Comparison of ENCODE assay signal across 20 cellular contexts in the genomic region with DNA sequence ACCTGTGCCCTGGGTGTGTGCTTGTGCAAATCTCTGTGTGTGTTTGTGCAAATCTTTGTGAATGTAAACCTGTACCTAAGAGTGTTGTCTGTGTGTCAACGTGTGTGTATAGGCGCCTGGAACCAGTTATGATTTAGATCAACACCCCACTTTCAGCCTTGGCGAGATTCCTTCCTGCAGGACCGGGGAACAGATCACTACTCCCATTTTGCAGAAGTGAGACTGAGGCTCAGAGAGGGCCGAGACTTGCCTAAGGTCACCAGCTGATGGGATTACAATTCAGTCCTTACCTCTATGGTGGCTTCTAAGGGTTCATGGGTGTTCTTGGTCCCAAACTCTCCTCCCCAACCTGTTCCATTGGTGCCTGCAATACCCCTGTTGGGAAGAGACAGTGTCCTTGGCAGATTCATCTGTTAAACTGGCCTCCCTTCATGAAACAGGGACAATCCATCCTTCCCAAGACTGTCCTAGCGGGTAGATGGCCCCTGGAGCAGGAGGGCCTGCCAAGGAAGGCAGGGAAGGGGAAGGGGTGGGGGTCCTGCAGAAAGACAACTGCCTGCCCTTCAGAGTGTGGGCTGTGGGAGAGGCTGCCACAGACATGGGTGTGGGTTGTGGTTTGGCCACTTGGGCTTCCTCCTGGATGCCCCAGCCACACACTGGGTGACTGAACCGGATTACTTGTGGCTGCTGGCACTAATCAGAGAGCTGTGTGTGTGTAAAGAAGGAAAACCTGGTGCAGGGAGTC. TPM values are rescaled to one million over a fixed set of nuclear protein-coding genes. Genes with fewer than 3 reads are reported as not detected.
DNase-seq lines count a peak whose midpoint lies in the region; FAIRE-seq and TF ChIP-seq lines count a peak whose summit lies in the region.
"Had no signal": no experiment of that assay in that cellular context is flagged by ENCODE, and none has a peak within 500 bp of the region (broad histone marks: within the 10 kb centered on the region; RNA-seq: fewer than 3 reads in every experiment).

No MANE protein-coding gene starts in this region.

- H3K27me3 ChIP-seq in Loucy (ENCODE audit: insufficient read depth, low read length, poor library complexity, severe bottlenecking) (no peaks in the 10 kb centered on the region), H1 (replicated peaks in 1 of 4; ENCODE audit: control insufficient read depth in 3 of 4, extremely low read depth in 1 of 4, insufficient read depth in 3 of 4, low read length in 3 of 4) (no peaks in the 10 kb centered on the region), sigmoid colon (no peaks in the 10 kb centered on the region), small intestine (ENCODE audit: control insufficient read depth in 2 of 2, insufficient read depth in 2 of 2, low read length in 2 of 2) (no peaks in the 10 kb centered on the region), GM23248 (replicated peaks; ENCODE audit: insufficient read depth) (no peaks in the 10 kb centered on the region)
- H3K27me3 ChIP-seq: gastroesophageal sphincter, tibial nerve had no signal

- H3K79me1 ChIP-seq in H1 (ENCODE audit: low read depth, low read length), result no peaks in the 10 kb centered on the region; the same call in 1 of the 2 replicates

- FAIRE-seq in H1 (lab: Jason Lieb, UNC) (no peak), small intestine (lab: Jason Lieb, UNC) (no peak)
- FAIRE-seq: astrocyte, RCC 7860 had no signal

- CTCF ChIA-PET in activated CD4-positive, alpha-beta T cell treated with anti-CD3 and anti-CD28 coated beads, Interleukin-2, amount 10 ng/mL, durations not matched to agents 7 days and 5 days (lab: Charles Lee), result interaction anchor here (0.6 to 1.9 kb wide), 3 partner anchors 9 to 551 kb away, joined by 3 to 7 read pairs (median 3); partner anchors contain the start of gene B9D1
- CTCF ChIA-PET in H1 (lab: Charles Lee; ENCODE audit: partially characterized antibody), result interaction anchor here (0.6 to 2.0 kb wide), 2 partner anchors 14 to 329 kb away, joined by 4 to 5 read pairs; no protein-coding TSS in a partner anchor

- no peak overlapping the region for H3K56ac ChIP-seq in H1 (replicated peaks; ENCODE audit: insufficient read length, low read depth, low read length)

- peak overlapping the region; percentile 55 for H3K4me3 Mint-ChIP-seq in activated CD4-positive, alpha-beta T cell treated with anti-CD3 and anti-CD28 coated beads, Interleukin-2, amount 10 ng/mL, durations not matched to agents 7 days and 5 days

- TF ChIP-seq EP300 in H1 (IDR thresholded peaks at IDR 0.05; ENCODE audit: borderline replicate concordance in 1 of 2, low read depth in 2 of 2, low read length in 2 of 2) (no peak), sigmoid colon (IDR thresholded peaks at IDR 0.05) (no peak)

- no peak overlapping the region for H3K9ac ChIP-seq in Loucy (ENCODE audit: low read depth, low read length, poor library complexity, severe bottlenecking)
- no peak overlapping the region for H3K9ac ChIP-seq in H1 (replicated peaks in 1 of 4; ENCODE audit: extremely low read depth in 1 of 4, low read depth in 3 of 4, low read length in 3 of 4)
- H3K9ac ChIP-seq in GM23248, result no peak overlapping the region

- H3K27ac ChIP-seq in H1 (ENCODE audit: low read depth, low read length) (no peak overlapping the region), sigmoid colon (no peak overlapping the region), small intestine (ENCODE audit: low read depth in 1 of 2, low read length in 1 of 2) (no peak overlapping the region), GM23248 (no peak overlapping the region)
- H3K27ac ChIP-seq: HL-60, tibial nerve had no signal

- WGBS in H1 (ENCODE audit: extremely low coverage in 1 of 2, insufficient coverage in 1 of 2, insufficient read length in 1 of 2, insufficient replicate concordance in 2 of 2, low coverage in 1 of 2, low lambda C conversion rate in 2 of 2, missing lambda C conversion rate in 1 of 2), 2 experiments, result 94% methylated on average over 7 of the region's 7 CpGs; no CpG with 5 or more reads in 1 of the 2 experiments
- WGBS in sigmoid colon, 2 donors, result 78 to 88% methylated on average over 7 of the region's 7 CpGs
- WGBS in small intestine, 3 donors, result 77 to 84% (median 84%) methylated on average over 7 of the region's 7 CpGs
- WGBS in GM23248 (ENCODE audit: low coverage in 1 of 2, low lambda C conversion rate in 2 of 2, missing lambda C conversion rate in 2 of 2), 2 experiments, result 88 to 92% methylated on average over 7 of the region's 7 CpGs

- TF ChIP-seq POLR2A in H1 (IDR thresholded peaks at IDR 0.05; ENCODE audit: control extremely low read depth in 1 of 2, low read depth in 2 of 2, low read length in 2 of 2) (no peak), sigmoid colon (IDR thresholded peaks at IDR 0.05) (no peak)

- H3F3A ChIP-seq in Loucy (ENCODE audit: low read depth) (no peaks in the 10 kb centered on the region), GM23248 (ENCODE audit: insufficient read depth) (peaks cover 17% of the 10 kb centered on the region)

- TF ChIP-seq RAD21 in H1 (IDR thresholded peaks at IDR 0.05 in 1 of 2, conservative IDR thresholded peaks at IDR 0.05 in 1 of 2; ENCODE audit: low read depth in 2 of 2, low read length in 2 of 2), result no peak

- H4K91ac ChIP-seq in H1 (replicated peaks; ENCODE audit: insufficient read length, low read length), result no peak overlapping the region

- peaks cover 9% of the 10 kb centered on the region for H3K36me3 Mint-ChIP-seq in activated CD4-positive, alpha-beta T cell treated with anti-CD3 and anti-CD28 coated beads, Interleukin-2, amount 10 ng/mL, durations not matched to agents 7 days and 5 days (ENCODE audit: low read depth)

- H3K9me2 ChIP-seq in Loucy (replicated peaks; ENCODE audit: low read depth, low read length) (no peaks in the 10 kb centered on the region), GM23248 (ENCODE audit: insufficient read depth) (no peaks in the 10 kb centered on the region)

- H3K4me1 ChIP-seq in Loucy (ENCODE audit: insufficient read depth, low read length, poor library complexity, severe bottlenecking) (peaks cover 30% of the 10 kb centered on the region), H1 (replicated peaks in 1 of 4; ENCODE audit: control insufficient read depth in 3 of 4, insufficient read depth in 4 of 4, low read length in 3 of 4) (peaks cover 0 to 3% (median 2%) of the 10 kb centered on the region in 4 experiments; a peak in 5 of 7 replicates), sigmoid colon (no peaks in the 10 kb centered on the region), small intestine (ENCODE audit: control insufficient read depth in 2 of 2, insufficient read depth in 1 of 2, low read depth in 1 of 2, low read length in 1 of 2) (no peaks in the 10 kb centered on the region), GM23248 (ENCODE audit: insufficient read depth) (no peaks in the 10 kb centered on the region)

- H3K4me3 ChIP-seq in Loucy (ENCODE audit: low read length, poor library complexity, severe bottlenecking) (no peak overlapping the region), H1 (ENCODE audit: extremely low read depth in 1 of 4, insufficient read depth in 2 of 4, low read depth in 3 of 4, low read length in 4 of 4) (no peak overlapping the region), sigmoid colon (no peak overlapping the region), small intestine (ENCODE audit: low read depth in 1 of 2, low read length in 2 of 2) (no peak overlapping the region), GM23248 (no peak overlapping the region)
- H3K4me3 ChIP-seq: gastroesophageal sphincter, tibial nerve had no signal

- no peak overlapping the region for H2BK5ac ChIP-seq in H1 (ENCODE audit: low read depth, low read length)

- no peaks in the 10 kb centered on the region for H3K9me3 ChIP-seq in Loucy (ENCODE audit: insufficient read depth, low read depth, low read length)
- H3K9me3 ChIP-seq in H1 (ENCODE audit: insufficient read depth in 2 of 2, low read depth in 1 of 2, low read length in 1 of 2), result no peaks in the 10 kb centered on the region
- H3K9me3 ChIP-seq in sigmoid colon, result no peaks in the 10 kb centered on the region
- no peaks in the 10 kb centered on the region for H3K9me3 ChIP-seq in small intestine (ENCODE audit: control insufficient read depth, low read depth)
- no peaks in the 10 kb centered on the region for H3K9me3 ChIP-seq in GM23248 (ENCODE audit: low read depth)
- H3K9me3 ChIP-seq: gastroesophageal sphincter, tibial nerve had no signal

- H2BK12ac ChIP-seq in H1 (ENCODE audit: low read depth, low read length), result peak overlapping the region; percentile 63; the same call in 1 of the 2 replicates

- H2BK120ac ChIP-seq in H1 (replicated peaks; ENCODE audit: low read depth, low read length), result no peak overlapping the region

- DNase-seq in activated CD4-positive, alpha-beta T cell treated with anti-CD3 and anti-CD28 coated beads, Interleukin-2, amount 10 ng/mL, durations not matched to agents 7 days and 5 days, result no peak
- no peak for DNase-seq in activated CD4-positive, alpha-beta T cell treated with anti-CD3 and anti-CD28 coated beads, Interleukin-2, amount 50 U/mL, for 1 hour
- DNase-seq in H1 (ENCODE audit: low read depth in 1 of 2, low spot score in 2 of 2) (no peak), sigmoid colon (peak; percentile 53), midbrain (lab: John Stamatoyannopoulos, UW) (no peak), small intestine (no peak), GM23248 (no peak)
- DNase-seq: DMS79; effector CD4-positive, alpha-beta T cell; kidney glomerular epithelial cell; NCI-H510A; stimulated activated CD4-positive, alpha-beta T cell treated with anti-CD3 and anti-CD28 coated beads, Interleukin-12 subunit alpha, Interleukin-12 subunit beta, amount 100 ng/mL, for 4 hours; T-helper 9 cell had no signal

- H3K27me3 Mint-ChIP-seq in activated CD4-positive, alpha-beta T cell treated with anti-CD3 and anti-CD28 coated beads, Interleukin-2, amount 10 ng/mL, durations not matched to agents 7 days and 5 days, result no peaks in the 10 kb centered on the region

- no peak overlapping the region for H4K8ac ChIP-seq in H1 (ENCODE audit: extremely low read depth, insufficient read depth, low read length)

- H3K79me2 ChIP-seq in Loucy (ENCODE audit: insufficient read depth, low read length), result 0 out of 2 replicates have a peak, but pooled peaks cover 3% of the 10 kb centered on the region
- peaks cover 0 to 4% of the 10 kb centered on the region in 2 experiments; a peak in 1 of 4 replicates for H3K79me2 ChIP-seq in H1 (ENCODE audit: control insufficient read depth in 1 of 2, insufficient read depth in 2 of 2, low read length in 2 of 2)
- H3K79me2 ChIP-seq in GM23248 (ENCODE audit: insufficient read depth), result peaks cover 10% of the 10 kb centered on the region

- H3K23ac ChIP-seq in H1 (ENCODE audit: insufficient read length), result no peak overlapping the region

- no peak overlapping the region for H3K4ac ChIP-seq in H1 (replicated peaks; ENCODE audit: insufficient read length, low read depth, low read length)

- peak overlapping the region; percentile 95 for H3K27ac Mint-ChIP-seq in activated CD4-positive, alpha-beta T cell treated with anti-CD3 and anti-CD28 coated beads, Interleukin-2, amount 10 ng/mL, durations not matched to agents 7 days and 5 days

- POLR2A ChIA-PET in activated CD4-positive, alpha-beta T cell treated with anti-CD3 and anti-CD28 coated beads, Interleukin-2, amount 10 ng/mL, durations not matched to agents 7 days and 5 days (lab: Charles Lee), result no interaction called here
- POLR2A ChIA-PET in H1 (lab: Charles Lee; ENCODE audit: partially characterized antibody), result interaction anchor here (1.4 kb wide), 1 partner anchor 9 kb away, joined by 3 read pairs; the partner anchor contains the start of gene B9D1

- no peaks in the 10 kb centered on the region for H3K23me2 ChIP-seq in H1 (ENCODE audit: low read depth, low read length)

- TF ChIP-seq CTCF in Loucy (conservative IDR thresholded peaks at IDR 0.05; ENCODE audit: low read length) (no peak), H1 (IDR thresholded peaks at IDR 0.05; ENCODE audit: control extremely low read depth in 1 of 3, insufficient read depth in 1 of 3, low read depth in 1 of 3, low read length in 3 of 3) (no peak), sigmoid colon (IDR thresholded peaks at IDR 0.05) (no peak)

- no peaks in the 10 kb centered on the region for H3K36me3 ChIP-seq in Loucy (ENCODE audit: insufficient read depth, low read length)
- H3K36me3 ChIP-seq in H1 (ENCODE audit: control insufficient read depth in 2 of 4, insufficient read depth in 4 of 4, low read length in 3 of 4), result no peaks in the 10 kb centered on the region
- no peaks in the 10 kb centered on the region for H3K36me3 ChIP-seq in sigmoid colon
- H3K36me3 ChIP-seq in small intestine (ENCODE audit: control insufficient read depth in 2 of 2, insufficient read depth in 2 of 2, low read length in 2 of 2), result no peaks in the 10 kb centered on the region
- no peaks in the 10 kb centered on the region for H3K36me3 ChIP-seq in GM23248 (ENCODE audit: low read depth)
- H3K36me3 ChIP-seq: gastroesophageal sphincter had no signal

- no peak overlapping the region for H2AFZ ChIP-seq in Loucy (ENCODE audit: low read length)
- no peak overlapping the region for H2AFZ ChIP-seq in H1 (ENCODE audit: low read length)
- no peak overlapping the region for H2AFZ ChIP-seq in GM23248

- peaks cover 72% of the 10 kb centered on the region for H3K4me1 Mint-ChIP-seq in activated CD4-positive, alpha-beta T cell treated with anti-CD3 and anti-CD28 coated beads, Interleukin-2, amount 10 ng/mL, durations not matched to agents 7 days and 5 days

- intact Hi-C loops in sigmoid colon (cut with DNase I), result no loop called here

- H4K5ac ChIP-seq in H1 (ENCODE audit: insufficient read length, low read depth, low read length), result no peak overlapping the region

- H3K18ac ChIP-seq in H1 (ENCODE audit: extremely low read depth, low read length), result no peak overlapping the region

- peaks cover 2% of the 10 kb centered on the region for H3K9me3 Mint-ChIP-seq in activated CD4-positive, alpha-beta T cell treated with anti-CD3 and anti-CD28 coated beads, Interleukin-2, amount 10 ng/mL, durations not matched to agents 7 days and 5 days

- H3K14ac ChIP-seq in H1 (ENCODE audit: insufficient read length), result no peak overlapping the region

- no peak overlapping the region for H2BK20ac ChIP-seq in H1 (ENCODE audit: low read length)

- H4K20me1 ChIP-seq in Loucy (ENCODE audit: insufficient read depth, low read length, poor library complexity, severe bottlenecking) (no peaks in the 10 kb centered on the region), H1 (replicated peaks in 1 of 2; ENCODE audit: control insufficient read depth in 1 of 2, insufficient read depth in 2 of 2, low read length in 2 of 2) (no peaks in the 10 kb centered on the region), GM23248 (ENCODE audit: insufficient read depth) (no peaks in the 10 kb centered on the region)

- no peak overlapping the region for H2BK15ac ChIP-seq in H1 (ENCODE audit: low read length)

- peak overlapping the region; percentile 59 for H3K4me2 ChIP-seq in Loucy (ENCODE audit: low read depth, low read length, poor library complexity, severe bottlenecking)
- H3K4me2 ChIP-seq in H1 (ENCODE audit: insufficient read depth in 1 of 2, low read depth in 2 of 2, low read length in 2 of 2), result no peak overlapping the region
- H3K4me2 ChIP-seq in GM23248 (ENCODE audit: unreplicated experiment), result no peak overlapping the region

- in situ Hi-C loops in GM23248 (cut with MboI), result loop anchor here (25.0 kb wide), 1 partner anchor 291 kb away; no protein-coding TSS in a partner anchor

- H2AK5ac ChIP-seq in H1 (ENCODE audit: low read depth, low read length), result no peak overlapping the region; the same call in 1 of the 2 replicates

RNA-seq across cellular contexts. Expression of gene MAPK7, which starts 6.9 kb away (rescaled TPM):
- total RNA-seq in activated CD4-positive, alpha-beta T cell treated with anti-CD3 and anti-CD28 coated beads, Interleukin-2, amount 10 ng/mL, durations not matched to agents 7 days and 5 days, result 10 to 100 TPM; 37.6 to 46.5 TPM
- 28.1 and 33.8 TPM in 2 replicates for total RNA-seq in H1 (2021; fragmentation: NEBNext Ultra II Directional; extraction: Animal tissue kit (Norgen Biotek cat#: 25700))
- polyA plus RNA-seq in H1 (2011; rRNA removed), result 15.2 and 31.3 TPM in 2 replicates
- 14.1 TPM for polyA plus RNA-seq in H1 (2011; cell fraction: cytosol; rRNA removed)
- polyA plus RNA-seq in H1 (2011; cell fraction: nucleus; rRNA removed), result 49.4 TPM
- 20.3 to 30.7 TPM (median 27.8 TPM) in 4 replicates for polyA plus RNA-seq in H1 (2012, experiment 1 of 2)
- polyA plus RNA-seq in H1 (2012, experiment 2 of 2), result 32.4 TPM
- polyA plus RNA-seq in H1 (2013, experiment 1 of 2), result 23.0 TPM
- 21.6 TPM for polyA plus RNA-seq in H1 (2013, experiment 2 of 2)
- 51.2 and 56.3 TPM in 2 replicates for polyA minus RNA-seq in H1 (2011; rRNA and poly(A)+ RNA removed)
- 21.0 TPM for polyA minus RNA-seq in H1 (2011; cell fraction: cytosol; rRNA and poly(A)+ RNA removed)
- polyA minus RNA-seq in H1 (2011; cell fraction: nucleus; rRNA and poly(A)+ RNA removed), result 57.7 TPM
- total RNA-seq in sigmoid colon, result 10 to 100 TPM; 22.4 to 45.7 (median 29.5) TPM
- polyA plus RNA-seq in sigmoid colon, result 10 to 100 TPM; 18.3 to 35.9 (median 22.8) TPM
- polyA plus RNA-seq in small intestine, result 10 to 100 TPM; 18.6 to 19.9 (median 18.9) TPM
- 11.3 and 21.2 TPM in 2 replicates for total RNA-seq in GM23248 (2014; rRNA removed; shearing (Covaris generic))
- 25.7 and 28.6 TPM in 2 replicates for polyA plus RNA-seq in GM23248 (2016; fragmentation: Nextera tagmentation; extraction: Ambion mirVana)

RNA-seq across cellular contexts. Expression of gene B9D1, which starts 8.9 kb away (rescaled TPM):
- total RNA-seq in activated CD4-positive, alpha-beta T cell treated with anti-CD3 and anti-CD28 coated beads, Interleukin-2, amount 10 ng/mL, durations not matched to agents 7 days and 5 days, result 1 to 10 TPM; 1.3 to 1.6 TPM
- 24.6 and 25.4 TPM in 2 replicates for total RNA-seq in H1 (2021; fragmentation: NEBNext Ultra II Directional; extraction: Animal tissue kit (Norgen Biotek cat#: 25700))
- polyA plus RNA-seq in H1 (2011; rRNA removed) (65.7 and 74.8 TPM in 2 replicates), sigmoid colon (10 to 100 TPM in 1 of 3 donors, 1 to 10 TPM in 2; 6.6 to 12.1 (median 6.9) TPM), small intestine (10 to 100 TPM in 2 of 3 donors, 1 to 10 TPM in 1; 2.2 to 13.2 (median 12.5) TPM), GM23248 (2016; fragmentation: Nextera tagmentation; extraction: Ambion mirVana) (24.4 and 25.2 TPM in 2 replicates)
- polyA plus RNA-seq in H1 (2011; cell fraction: cytosol; rRNA removed), result 69.9 TPM
- polyA plus RNA-seq in H1 (2011; cell fraction: nucleus; rRNA removed), result 99.2 TPM
- polyA plus RNA-seq in H1 (2012, experiment 1 of 2), result 26.4 to 39.5 TPM (median 32.7 TPM) in 4 replicates
- 41.1 TPM for polyA plus RNA-seq in H1 (2012, experiment 2 of 2)
- 27.1 TPM for polyA plus RNA-seq in H1 (2013, experiment 1 of 2)
- 26.2 TPM for polyA plus RNA-seq in H1 (2013, experiment 2 of 2)
- polyA minus RNA-seq in H1 (2011; rRNA and poly(A)+ RNA removed), result 28.7 and 41.3 TPM in 2 replicates
- polyA minus RNA-seq in H1 (2011; cell fraction: cytosol; rRNA and poly(A)+ RNA removed), result 35.0 TPM
- 35.7 TPM for polyA minus RNA-seq in H1 (2011; cell fraction: nucleus; rRNA and poly(A)+ RNA removed)
- 10 to 100 TPM; 15.2 to 22.4 (median 16.0) TPM for total RNA-seq in sigmoid colon
- total RNA-seq in GM23248 (2014; rRNA removed; shearing (Covaris generic)), result 14.9 and 15.5 TPM in 2 replicates

RNA-seq across cellular contexts. Expression of gene MFAP4, which starts 15.6 kb away (rescaled TPM):
- total RNA-seq in activated CD4-positive, alpha-beta T cell treated with anti-CD3 and anti-CD28 coated beads, Interleukin-2, amount 10 ng/mL, durations not matched to agents 7 days and 5 days, result not detected
- total RNA-seq in H1 (2021; fragmentation: NEBNext Ultra II Directional; extraction: Animal tissue kit (Norgen Biotek cat#: 25700)), result 3.6 and 3.8 TPM in 2 replicates
- 3.1 and 8.1 TPM in 2 replicates for polyA plus RNA-seq in H1 (2011; rRNA removed)
- 3.4 TPM for polyA plus RNA-seq in H1 (2011; cell fraction: cytosol; rRNA removed)
- 9.6 TPM for polyA plus RNA-seq in H1 (2011; cell fraction: nucleus; rRNA removed)
- 3.4 to 5.8 TPM (median 4.6 TPM) in 4 replicates for polyA plus RNA-seq in H1 (2012, experiment 1 of 2)
- polyA plus RNA-seq in H1 (2012, experiment 2 of 2), result 5.5 TPM
- polyA plus RNA-seq in H1 (2013, experiment 1 of 2), result 6.5 TPM
- 8.6 TPM for polyA plus RNA-seq in H1 (2013, experiment 2 of 2)
- 1.9 and 4.1 TPM in 2 replicates for polyA minus RNA-seq in H1 (2011; rRNA and poly(A)+ RNA removed)
- 3.8 TPM for polyA minus RNA-seq in H1 (2011; cell fraction: cytosol; rRNA and poly(A)+ RNA removed)
- 2.5 TPM for polyA minus RNA-seq in H1 (2011; cell fraction: nucleus; rRNA and poly(A)+ RNA removed)
- total RNA-seq in sigmoid colon, result 100 to 1,000 TPM; 189 to 324 (median 195) TPM
- 10 to 100 TPM in 2 of 3 donors, 1 to 10 TPM in 1; 9.9 to 52.2 (median 42.0) TPM for polyA plus RNA-seq in sigmoid colon
- polyA plus RNA-seq in small intestine, result 10 to 100 TPM in 2 of 3 donors, 1 to 10 TPM in 1; 2.2 to 54.0 (median 16.8) TPM
- total RNA-seq in GM23248 (2014; rRNA removed; shearing (Covaris generic)), result 79.0 and 97.8 TPM in 2 replicates
- polyA plus RNA-seq in GM23248 (2016; fragmentation: Nextera tagmentation; extraction: Ambion mirVana), result 155 and 156 TPM in 2 replicates
- total RNA-seq: MCF 10A had no signal

RNA-seq across cellular contexts. Expression of gene RNF112, which starts 39.6 kb away (rescaled TPM):
- under 1 TPM; 0.58 to 0.67 TPM for total RNA-seq in activated CD4-positive, alpha-beta T cell treated with anti-CD3 and anti-CD28 coated beads, Interleukin-2, amount 10 ng/mL, durations not matched to agents 7 days and 5 days
- 2.2 and 2.3 TPM in 2 replicates for total RNA-seq in H1 (2021; fragmentation: NEBNext Ultra II Directional; extraction: Animal tissue kit (Norgen Biotek cat#: 25700))
- polyA plus RNA-seq in H1 (2011; rRNA removed), result 1.1 and 1.7 TPM in 2 replicates
- polyA plus RNA-seq in H1 (2011; cell fraction: cytosol; rRNA removed), result 1.7 TPM
- polyA plus RNA-seq in H1 (2011; cell fraction: nucleus; rRNA removed), result 8.6 TPM
- 1.4 to 3.8 TPM (median 2.5 TPM) in 4 replicates for polyA plus RNA-seq in H1 (2012, experiment 1 of 2)
- polyA plus RNA-seq in H1 (2012, experiment 2 of 2), result 0.79 TPM
- 0.85 TPM for polyA plus RNA-seq in H1 (2013, experiment 1 of 2)
- polyA plus RNA-seq in H1 (2013, experiment 2 of 2), result 0.90 TPM
- 0.68 and 0.98 TPM in 2 replicates for polyA minus RNA-seq in H1 (2011; rRNA and poly(A)+ RNA removed)
- polyA minus RNA-seq in H1 (2011; cell fraction: cytosol; rRNA and poly(A)+ RNA removed), result 4.6 TPM
- polyA minus RNA-seq in H1 (2011; cell fraction: nucleus; rRNA and poly(A)+ RNA removed), result 1.6 TPM
- total RNA-seq in sigmoid colon, result 1 to 10 TPM; 3.8 to 8.6 (median 7.8) TPM
- 1 to 10 TPM in 1 of 3 donors, under 1 TPM in 2; 0.60 to 7.2 (median 0.92) TPM for polyA plus RNA-seq in sigmoid colon
- polyA plus RNA-seq in small intestine, result 1 to 10 TPM; 1.1 to 5.6 (median 2.7) TPM
- total RNA-seq in GM23248 (2014; rRNA removed; shearing (Covaris generic)), result 7.8 and 9.1 TPM in 2 replicates
- 0.75 and 0.83 TPM in 2 replicates for polyA plus RNA-seq in GM23248 (2016; fragmentation: Nextera tagmentation; extraction: Ambion mirVana)
- total RNA-seq: MCF 10A had no signal

Comparison
In these comparisons a context has a peak if more than half of its experiments do, and no peak if none do; other contexts are left out.
1. RNA of gene MFAP4, which starts 15.6 kb away (total RNA-seq): 189 to 324 TPM in sigmoid colon and 79.0 to 97.8 TPM in GM23248; 3.6 to 3.8 TPM in H1 and not detected in activated CD4-positive, alpha-beta T cell treated with anti-CD3 and anti-CD28 coated beads, Interleukin-2, amount 10 ng/mL, durations not matched to agents 7 days and 5 days; every median in the first group is over 10 times any median in the second.